ENCODE assay signal across 8 cellular contexts in the genomic region with DNA sequence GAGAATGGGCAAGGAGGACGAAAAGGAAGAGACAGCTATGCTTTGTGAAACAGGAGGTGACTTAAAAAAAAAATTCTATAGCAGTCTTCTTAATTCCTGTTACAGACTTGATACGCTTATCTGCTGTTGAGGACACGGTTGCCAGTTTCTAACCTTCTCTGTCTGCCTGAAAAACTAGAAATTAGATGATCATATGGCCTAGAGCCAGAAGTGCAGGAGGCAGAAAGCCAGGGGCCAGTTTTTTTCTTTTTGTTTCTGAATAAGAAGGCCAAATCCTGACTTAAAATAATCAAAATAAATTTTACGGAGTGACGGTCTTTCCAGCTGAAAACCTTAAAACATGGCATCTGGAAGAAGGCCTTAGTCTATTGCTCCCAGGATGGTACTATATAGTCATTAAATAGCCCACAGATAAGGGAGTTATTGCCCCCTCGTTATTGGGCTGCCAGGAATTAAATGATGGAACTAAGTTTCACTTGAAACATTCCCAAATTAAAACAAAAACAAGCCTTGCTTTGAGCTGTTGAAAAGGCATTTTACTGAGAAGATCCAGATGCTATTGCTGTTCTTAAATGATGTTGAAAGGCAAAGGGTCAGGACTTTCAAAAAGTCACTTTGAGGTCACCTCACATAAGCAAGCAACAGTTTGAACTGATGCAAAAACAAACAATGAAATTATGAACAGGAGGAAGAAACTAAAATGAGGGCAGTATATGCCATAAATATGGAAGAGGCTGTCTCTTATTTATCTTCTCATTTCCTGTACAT. TPM values are rescaled to one million over a fixed set of nuclear protein-coding genes. Genes with fewer than 3 reads are reported as not detected.
DNase-seq lines count a peak whose midpoint lies in the region; ATAC-seq, FAIRE-seq and TF ChIP-seq lines count a peak whose summit lies in the region.

No MANE protein-coding gene starts in this region.

- H3F3A ChIP-seq in PC-9 (ENCODE audit: insufficient read depth, low read depth) = peaks cover 7% of the 10 kb centered on the region; the same call in 1 of the 2 replicates

- POLR2A ChIA-PET in Caco-2 (lab: Charles Lee) (no interaction called here), PC-9 (lab: Charles Lee; ENCODE audit: unreplicated experiment) (no interaction called here)

- no peaks in the 10 kb centered on the region for H3K9me3 ChIP-seq in Caco-2
- no peaks in the 10 kb centered on the region for H3K9me3 ChIP-seq in PC-9 (ENCODE audit: insufficient read depth, low read depth)

- H3K4me3 ChIP-seq in Caco-2 (ENCODE audit: low read depth, low read length) = peak overlapping the region; percentile 36
- H3K4me3 ChIP-seq in PC-9 = peak overlapping the region; percentile 52

- H3K27me3 ChIP-seq in Caco-2 (replicated peaks; ENCODE audit: control insufficient read depth, insufficient read depth, low read length) = no peaks in the 10 kb centered on the region
- no peaks in the 10 kb centered on the region for H3K27me3 ChIP-seq in PC-9 (ENCODE audit: insufficient read depth, low read depth)

- no peaks in the 10 kb centered on the region; the same call in 1 of the 2 replicates for H3K36me3 ChIP-seq in Caco-2 (ENCODE audit: control insufficient read depth, insufficient read depth, low read length)
- H3K36me3 ChIP-seq in PC-9 (ENCODE audit: low read depth) = peaks cover 9% of the 10 kb centered on the region; the same call in 1 of the 2 replicates

- TF ChIP-seq CTCF in Caco-2 (IDR thresholded peaks at IDR 0.05; ENCODE audit: insufficient read depth in 1 of 2, low read depth in 1 of 2, low read length in 1 of 2, severe bottlenecking in 1 of 2, unreplicated experiment in 1 of 2) (no peak), PC-9 (conservative IDR thresholded peaks at IDR 0.05) (no peak), osteocyte (IDR thresholded peaks at IDR 0.05) (no peak)

- no peak overlapping the region for H3K27ac Mint-ChIP-seq in Caco-2 (ENCODE audit: unreplicated experiment)
- peak overlapping the region; percentile 89 for H3K27ac Mint-ChIP-seq in osteocyte (ENCODE audit: unreplicated experiment)

- H3K9me2 ChIP-seq in PC-9 (ENCODE audit: insufficient read depth) = no peaks in the 10 kb centered on the region

- peak overlapping the region; percentile 93 for H3K4me3 Mint-ChIP-seq in Caco-2 (ENCODE audit: unreplicated experiment)
- peak overlapping the region; percentile 80 for H3K4me3 Mint-ChIP-seq in osteocyte (ENCODE audit: unreplicated experiment)

- H3K4me1 Mint-ChIP-seq in Caco-2 (ENCODE audit: low read depth, unreplicated experiment) (peaks cover 23% of the 10 kb centered on the region), osteocyte (ENCODE audit: unreplicated experiment) (peaks cover 27% of the 10 kb centered on the region)

- peaks cover 31% of the 10 kb centered on the region for H3K36me3 Mint-ChIP-seq in Caco-2 (ENCODE audit: insufficient read depth, unreplicated experiment)
- H3K36me3 Mint-ChIP-seq in osteocyte (ENCODE audit: unreplicated experiment) = peaks cover 8% of the 10 kb centered on the region

- H3K27me3 Mint-ChIP-seq in Caco-2 (ENCODE audit: insufficient read depth, unreplicated experiment) = no peaks in the 10 kb centered on the region
- H3K27me3 Mint-ChIP-seq in osteocyte (ENCODE audit: unreplicated experiment) = no peaks in the 10 kb centered on the region

- H3K9me3 Mint-ChIP-seq in Caco-2 (ENCODE audit: unreplicated experiment) = no peaks in the 10 kb centered on the region
- no peaks in the 10 kb centered on the region for H3K9me3 Mint-ChIP-seq in osteocyte (ENCODE audit: unreplicated experiment)

- DNase-seq in Caco-2 (no peak), PC-9 (no peak), osteocyte (ENCODE audit: extremely low spot score, unreplicated experiment) (no peak), dedifferentiated amniotic fluid mesenchymal stem cell (ENCODE audit: extremely low spot score) (no peak), NCI-H774 (lab: John Stamatoyannopoulos, UW) (no peak)
- DNase-seq in stimulated activated CD4-positive, alpha-beta T cell treated with anti-CD3 and anti-CD28 coated beads, Interleukin-12 subunit alpha, Interleukin-12 subunit beta, amount 100 ng/mL, for 4 hours = no peak

- peaks cover 37% of the 10 kb centered on the region for H3K79me2 ChIP-seq in PC-9 (ENCODE audit: low read depth)

- CTCF ChIA-PET in Caco-2 (lab: Charles Lee) (no interaction called here), PC-9 (lab: Charles Lee) (no interaction called here)

- FAIRE-seq in endometrium (lab: Jason Lieb, UNC) = peak; percentile 51

- H3K4me1 ChIP-seq in Caco-2 (peaks cover 29% of the 10 kb centered on the region), PC-9 (replicated peaks; ENCODE audit: insufficient read depth) (peaks cover 26% of the 10 kb centered on the region)

- H3K4me2 ChIP-seq in PC-9 = peak overlapping the region; percentile 86

- peak overlapping the region; percentile 68 for H2AFZ ChIP-seq in PC-9

- no peak overlapping the region for H3K27ac ChIP-seq in PC-9

- BruUV-seq in Caco-2 (replicated peaks; lab: Mats Ljungman, UMichigan) (no TSS peak), PC-9 (replicated peaks; lab: Mats Ljungman, UMichigan) (no TSS peak)

- H4K20me1 ChIP-seq in PC-9 (ENCODE audit: insufficient read depth) = peaks cover 23% of the 10 kb centered on the region

- no peak for ATAC-seq in GM21723 (IDR thresholded peaks at IDR 0.05; ENCODE audit: unreplicated experiment)

- intact Hi-C loops in Caco-2 (cut with micrococcal nuclease; ENCODE audit: unreplicated experiment) = no loop called here
- intact Hi-C loops in PC-9 (cut with micrococcal nuclease; ENCODE audit: unreplicated experiment) = loop anchor here (10.0 kb wide), 1 partner anchor 427 kb away; a partner anchor contains a TSS

RNA-seq across cellular contexts. Expression of a gene that starts 1.9 kb away (rescaled TPM):
- total RNA-seq in Caco-2 (2022) (28.1 and 29.3 TPM in 2 replicates), PC-9 (2021) (17.1 and 20.3 TPM in 2 replicates), osteocyte (24.5 and 25.8 TPM in 2 replicates)

RNA-seq across cellular contexts. Expression of a gene that starts 29.7 kb away (rescaled TPM):
- total RNA-seq in Caco-2 (2022) (61.9 and 65.0 TPM in 2 replicates), PC-9 (2021) (40.4 and 46.4 TPM in 2 replicates), osteocyte (26.3 and 28.3 TPM in 2 replicates)
